In the genomic region with DNA sequence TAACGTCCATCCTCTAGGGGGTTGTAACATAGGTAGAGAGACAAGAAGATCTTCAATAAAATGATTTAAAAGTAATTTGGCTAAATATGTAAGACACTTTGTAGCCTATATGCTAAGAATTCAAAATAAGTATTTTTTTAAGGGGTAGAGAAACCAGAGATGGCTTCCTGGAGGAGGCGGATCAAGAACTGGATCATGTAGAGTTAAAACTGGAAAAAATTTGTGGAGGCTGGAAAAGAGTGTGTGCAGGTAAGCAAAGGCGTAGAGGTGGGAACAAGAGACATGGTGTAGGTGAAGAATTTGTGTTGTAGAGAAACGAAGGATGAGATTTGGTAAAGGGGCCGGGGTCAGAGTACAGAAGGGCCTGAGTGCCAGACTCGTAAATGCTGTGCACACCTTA, we compare ENCODE assay signal across 29 cellular contexts.
"Had no signal": no experiment of that assay in that cellular context is flagged by ENCODE, and none has a peak within 500 bp of the region (broad histone marks: within the 10 kb centered on the region; RNA-seq: fewer than 3 reads in every experiment).

No MANE protein-coding gene starts in this region.

- H3K27ac Mint-ChIP-seq: stimulated activated effector memory CD8-positive, alpha-beta T cell treated with anti-CD3 and anti-CD28 coated beads, Interleukin-12 subunit alpha, Interleukin-12 subunit beta, amount 100 ng/mL, for 72 hours; stimulated activated memory B cell treated with anti-CD40 and anti-IgM and Interleukin-4, amounts not matched to agents 10 μg/mL and 1 μg/mL and 100 μg/mL, for 72 hours; stimulated activated naive B cell treated with anti-CD40 and anti-IgM and Interleukin-4, amounts not matched to agents 10 μg/mL and 1 μg/mL and 100 μg/mL, for 72 hours; stimulated activated naive CD8-positive, alpha-beta T cell treated with anti-CD3 and anti-CD28 coated beads, Interleukin-15, amount 100 ng/mL, for 72 hours; stimulated activated naive CD8-positive, alpha-beta T cell treated with anti-CD3 and anti-CD28 coated beads, Interleukin-15, Interleukin-2, amounts not matched to agents 100 ng/mL and 50 ng/mL, for 24 hours; type B pancreatic cell had no signal

- H3K27me3 ChIP-seq: stomach, suprapubic skin, testis, thyroid gland, tibial artery, tibial nerve, transverse colon, upper lobe of left lung, upper lobe of right lung, uterus, vagina had no signal

- H3K4me3 Mint-ChIP-seq: stimulated activated effector memory CD8-positive, alpha-beta T cell treated with anti-CD3 and anti-CD28 coated beads, Interleukin-12 subunit alpha, Interleukin-12 subunit beta, amount 100 ng/mL, for 72 hours; stimulated activated memory B cell treated with anti-CD40 and anti-IgM and Interleukin-4, amounts not matched to agents 10 μg/mL and 1 μg/mL and 100 μg/mL, for 72 hours; stimulated activated naive B cell treated with anti-CD40 and anti-IgM and Interleukin-4, amounts not matched to agents 10 μg/mL and 1 μg/mL and 100 μg/mL, for 72 hours; stimulated activated naive CD8-positive, alpha-beta T cell treated with anti-CD3 and anti-CD28 coated beads, Interleukin-15, amount 100 ng/mL, for 72 hours; stimulated activated naive CD8-positive, alpha-beta T cell treated with anti-CD3 and anti-CD28 coated beads, Interleukin-15, Interleukin-2, amounts not matched to agents 100 ng/mL and 50 ng/mL, for 24 hours; type B pancreatic cell had no signal

- H3K4me1 Mint-ChIP-seq: stimulated activated effector memory CD8-positive, alpha-beta T cell treated with anti-CD3 and anti-CD28 coated beads, Interleukin-12 subunit alpha, Interleukin-12 subunit beta, amount 100 ng/mL, for 72 hours; stimulated activated memory B cell treated with anti-CD40 and anti-IgM and Interleukin-4, amounts not matched to agents 10 μg/mL and 1 μg/mL and 100 μg/mL, for 72 hours; stimulated activated naive B cell treated with anti-CD40 and anti-IgM and Interleukin-4, amounts not matched to agents 10 μg/mL and 1 μg/mL and 100 μg/mL, for 72 hours; stimulated activated naive CD8-positive, alpha-beta T cell treated with anti-CD3 and anti-CD28 coated beads, Interleukin-15, amount 100 ng/mL, for 72 hours had no signal

- H3K27me3 Mint-ChIP-seq: type B pancreatic cell had no signal

- FAIRE-seq: urothelium cell line had no signal

- H3K9me3 Mint-ChIP-seq: stimulated activated effector memory CD8-positive, alpha-beta T cell treated with anti-CD3 and anti-CD28 coated beads, Interleukin-12 subunit alpha, Interleukin-12 subunit beta, amount 100 ng/mL, for 72 hours; stimulated activated memory B cell treated with anti-CD40 and anti-IgM and Interleukin-4, amounts not matched to agents 10 μg/mL and 1 μg/mL and 100 μg/mL, for 72 hours; stimulated activated naive B cell treated with anti-CD40 and anti-IgM and Interleukin-4, amounts not matched to agents 10 μg/mL and 1 μg/mL and 100 μg/mL, for 72 hours; stimulated activated naive CD8-positive, alpha-beta T cell treated with anti-CD3 and anti-CD28 coated beads, Interleukin-15, amount 100 ng/mL, for 72 hours; stimulated activated naive CD8-positive, alpha-beta T cell treated with anti-CD3 and anti-CD28 coated beads, Interleukin-15, Interleukin-2, amounts not matched to agents 100 ng/mL and 50 ng/mL, for 24 hours; type B pancreatic cell had no signal

- DNase-seq: stimulated activated CD4-positive, alpha-beta T cell treated with anti-CD3 and anti-CD28 coated beads, Interleukin-2, amount 100 ng/mL, for 48 hours; stimulated activated CD4-positive, alpha-beta T cell treated with anti-CD3 and anti-CD28 coated beads, Interleukin-4, amount 100 ng/mL, for 1 hour; stimulated activated CD4-positive, alpha-beta T cell treated with anti-CD3 and anti-CD28 coated beads, Interleukin-4, amount 100 ng/mL, for 24 hours; stimulated activated CD4-positive, alpha-beta T cell treated with anti-CD3 and anti-CD28 coated beads, Interleukin-4, amount 100 ng/mL, for 4 hours; stimulated activated CD8-positive, alpha-beta memory T cell treated with anti-CD3 and anti-CD28 coated beads, Interleukin-4, amount 100 ng/mL, for 48 hours; stimulated activated naive B cell treated with anti-CD40 and anti-IgM and Interleukin-4, amounts not matched to agents 10 μg/mL and 1 μg/mL and 100 μg/mL, for 72 hours; stimulated activated naive CD4-positive, alpha-beta T cell; stimulated activated naive CD4-positive, alpha-beta T cell treated with Interleukin-2 at 50 U/mL for 16 hours; stimulated activated naive CD8-positive, alpha-beta T cell treated with anti-CD3 and anti-CD28 coated beads, Interleukin-15, amount 100 ng/mL, for 72 hours; stimulated activated naive CD8-positive, alpha-beta T cell treated with anti-CD3 and anti-CD28 coated beads, Interleukin-15, Interleukin-2, amounts not matched to agents 100 U/mL and 50 U/mL, for 24 hours; stomach; substantia nigra; testis; thyroid gland; tibial artery; transverse colon; trophoblast cell; upper lobe of left lung; upper lobe of right lung; uterus had no signal

- H3K9me3 ChIP-seq: stomach, suprapubic skin, testis, thoracic aorta, thyroid gland, tibial artery, tibial nerve, transverse colon, upper lobe of left lung, upper lobe of right lung, uterus, vagina had no signal

- ATAC-seq: stimulated activated effector memory CD8-positive, alpha-beta T cell treated with anti-CD3 and anti-CD28 coated beads, Interleukin-12 subunit alpha, Interleukin-12 subunit beta, amount 100 ng/mL, for 72 hours; stimulated activated memory B cell treated with anti-CD40 and anti-IgM and Interleukin-4, amounts not matched to agents 10 μg/mL and 1 μg/mL and 100 μg/mL, for 72 hours; stimulated activated naive B cell treated with anti-CD40 and anti-IgM and Interleukin-4, amounts not matched to agents 10 μg/mL and 1 μg/mL and 100 μg/mL, for 72 hours; stimulated activated naive CD8-positive, alpha-beta T cell treated with anti-CD3 and anti-CD28 coated beads, Interleukin-15, amount 100 ng/mL, for 72 hours; stimulated activated naive CD8-positive, alpha-beta T cell treated with anti-CD3 and anti-CD28 coated beads, Interleukin-15, Interleukin-2, amounts not matched to agents 100 U/mL and 50 U/mL, for 24 hours; upper lobe of right lung had no signal

- H3K27ac ChIP-seq: stomach, suprapubic skin, testis, thoracic aorta, thyroid gland, tibial artery, tibial nerve, transverse colon, upper lobe of left lung, upper lobe of right lung, uterus, vagina had no signal

- H3K4me1 ChIP-seq: stomach, suprapubic skin, testis, thyroid gland, tibial artery, tibial nerve, transverse colon, upper lobe of left lung, upper lobe of right lung, uterus, vagina had no signal

- H3K4me3 ChIP-seq: stomach, suprapubic skin, testis, thoracic aorta, thyroid gland, tibial artery, tibial nerve, transverse colon, upper lobe of left lung, upper lobe of right lung, uterus, vagina had no signal

- H3K36me3 Mint-ChIP-seq: stimulated activated effector memory CD8-positive, alpha-beta T cell treated with anti-CD3 and anti-CD28 coated beads, Interleukin-12 subunit alpha, Interleukin-12 subunit beta, amount 100 ng/mL, for 72 hours; stimulated activated memory B cell treated with anti-CD40 and anti-IgM and Interleukin-4, amounts not matched to agents 10 μg/mL and 1 μg/mL and 100 μg/mL, for 72 hours; stimulated activated naive B cell treated with anti-CD40 and anti-IgM and Interleukin-4, amounts not matched to agents 10 μg/mL and 1 μg/mL and 100 μg/mL, for 72 hours; type B pancreatic cell had no signal

- H3K36me3 ChIP-seq: stomach, suprapubic skin, thoracic aorta, thyroid gland, tibial artery, tibial nerve, transverse colon, upper lobe of left lung, upper lobe of right lung, uterus, vagina had no signal
